In the genomic region with DNA sequence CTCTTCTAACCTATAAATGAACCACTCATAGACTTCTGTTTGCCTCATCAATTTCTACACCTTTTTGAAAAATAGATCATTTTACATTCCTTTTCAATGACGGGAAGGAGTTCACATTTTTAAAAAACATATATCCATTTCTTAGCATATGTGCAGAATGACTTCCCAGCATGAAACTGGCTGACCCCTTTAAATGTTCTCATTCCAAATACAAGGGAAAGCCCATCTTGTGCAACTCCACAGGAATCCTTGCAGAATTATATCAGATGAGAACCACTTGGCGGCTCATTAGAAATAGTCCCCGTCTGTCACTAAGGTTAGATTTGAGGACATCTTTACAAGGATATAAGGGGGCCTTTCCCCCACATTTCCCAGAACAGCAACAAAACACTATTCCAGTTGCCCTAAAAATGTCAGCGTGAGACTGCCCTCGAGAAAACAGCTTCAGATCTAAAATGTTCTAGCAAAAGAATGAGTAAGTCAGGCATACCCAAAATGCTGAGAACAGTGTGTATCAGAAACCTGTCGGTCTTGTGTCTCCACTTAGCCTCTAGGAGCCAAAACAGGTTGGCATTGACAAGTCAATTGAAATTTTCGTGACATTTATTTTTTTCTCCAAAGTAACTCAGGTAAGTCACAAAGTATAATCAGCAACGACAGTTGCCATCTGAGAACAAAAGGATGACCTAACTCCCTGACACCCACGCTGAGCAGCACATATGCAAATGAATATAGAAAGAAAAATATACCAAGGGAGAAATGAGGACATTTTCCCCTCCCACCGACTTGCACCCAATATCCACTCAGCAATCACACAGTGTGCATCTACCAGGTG, we compare ENCODE assay signal across 20 cellular contexts.
A peak's percentile ranks its signal among the peaks of the same experiment; 100 is the strongest.
DNase-seq lines count a peak whose midpoint lies in the region; ATAC-seq, FAIRE-seq and TF ChIP-seq lines count a peak whose summit lies in the region.
"Had no signal": no experiment of that assay in that cellular context is flagged by ENCODE, and none has a peak within 500 bp of the region (broad histone marks: within the 10 kb centered on the region; RNA-seq: fewer than 3 reads in every experiment).

No MANE protein-coding gene starts in this region.

- peaks cover 27% of the 10 kb centered on the region for H3K4me1 ChIP-seq in GM23338 (ENCODE audit: insufficient read depth)
- peaks cover 22% of the 10 kb centered on the region for H3K4me1 ChIP-seq in OCI-LY7 (ENCODE audit: insufficient read depth, low read length, poor library complexity, severe bottlenecking)
- H3K4me1 ChIP-seq in endodermal cell (ENCODE audit: control insufficient read depth, insufficient read depth, low read length) = peaks cover 13% of the 10 kb centered on the region
- no peaks in the 10 kb centered on the region for H3K4me1 ChIP-seq in CD4-positive, alpha-beta memory T cell (ENCODE audit: insufficient read depth, low read length)
- H3K4me1 ChIP-seq: SJCRH30 had no signal

- CTCF ChIA-PET in OCI-LY7 (lab: Charles Lee; ENCODE audit: unreplicated experiment) = no interaction called here
- CTCF ChIA-PET in CD4-positive, alpha-beta memory T cell (lab: Charles Lee; ENCODE audit: partially characterized antibody) = no interaction called here

- H3K9me2 ChIP-seq in GM23338 (ENCODE audit: insufficient read depth) (no peaks in the 10 kb centered on the region; the same call in 1 of the 2 replicates), OCI-LY7 (ENCODE audit: insufficient read depth, low read length) (no peaks in the 10 kb centered on the region)

- H4K20me1 ChIP-seq in GM23338 (replicated peaks; ENCODE audit: insufficient read depth) = no peaks in the 10 kb centered on the region
- no peaks in the 10 kb centered on the region for H4K20me1 ChIP-seq in OCI-LY7 (ENCODE audit: insufficient read depth, low read length)

- intact Hi-C loops in OCI-LY7 (cut with micrococcal nuclease; ENCODE audit: unreplicated experiment) = no loop called here
- intact Hi-C loops in CD4-positive, alpha-beta memory T cell (cut with micrococcal nuclease) = no loop called here

- TF ChIP-seq POLR2A in H54 (IDR thresholded peaks at IDR 0.05; ENCODE audit: low read depth, low read length) = no peak

- 75 to 83% methylated on average over 6 to 9 of the region's 10 CpGs for WGBS in endodermal cell (ENCODE audit: insufficient coverage in 1 of 2, insufficient read length in 1 of 2), 2 experiments

- H3K27me3 ChIP-seq in GM23338 (ENCODE audit: insufficient read depth) = no peaks in the 10 kb centered on the region
- no peaks in the 10 kb centered on the region for H3K27me3 ChIP-seq in endodermal cell (ENCODE audit: control insufficient read depth, insufficient read depth, low read length, poor library complexity, severe bottlenecking)
- H3K27me3 ChIP-seq in CD4-positive, alpha-beta memory T cell (ENCODE audit: insufficient read depth, low read length) = no peaks in the 10 kb centered on the region
- H3K27me3 ChIP-seq: right lobe of liver, SJCRH30 had no signal

- H2AFZ ChIP-seq in GM23338 (no peak overlapping the region), OCI-LY7 (ENCODE audit: low read length) (no peak overlapping the region)

- H3K4me2 ChIP-seq in GM23338 (peak overlapping the region; percentile 55; the same call in 1 of the 2 replicates), OCI-LY7 (ENCODE audit: low read length) (peak overlapping the region; percentile 55)

- H3K36me3 ChIP-seq in GM23338 (ENCODE audit: insufficient read depth) (no peaks in the 10 kb centered on the region), OCI-LY7 (ENCODE audit: insufficient read depth, low read length) (peaks cover 32% of the 10 kb centered on the region), endodermal cell (ENCODE audit: control insufficient read depth, insufficient read depth, low read length) (no peaks in the 10 kb centered on the region)
- H3K36me3 ChIP-seq in CD4-positive, alpha-beta memory T cell (ENCODE audit: insufficient read depth, low read length) = no peaks in the 10 kb centered on the region
- H3K36me3 ChIP-seq: right lobe of liver, SJCRH30, thoracic aorta had no signal

- no TSS peak for BruUV-seq in OCI-LY7 (replicated peaks; lab: Mats Ljungman, UMichigan)

- FAIRE-seq in H54 (lab: Jason Lieb, UNC) = no peak
- FAIRE-seq: H1, HTR-8/SVneo had no signal

- H3K4me1 Mint-ChIP-seq in GM23338 (peaks cover 40% of the 10 kb centered on the region), endodermal cell (peaks cover 56% of the 10 kb centered on the region), progenitor cell of endocrine pancreas (ENCODE audit: low read depth) (peaks cover 45% of the 10 kb centered on the region)
- H3K4me1 Mint-ChIP-seq in CD4-positive, alpha-beta memory T cell = peaks cover 0 to 4% (median 0%) of the 10 kb centered on the region in 4 donors
- H3K4me1 Mint-ChIP-seq: activated CD8-positive, alpha-beta memory T cell treated with anti-CD3 and anti-CD28 coated beads, Interleukin-2, amount 10 ng/mL, durations not matched to agents 7 days and 5 days had no signal

- H3K9me3 ChIP-seq in OCI-LY7 (ENCODE audit: low read length) = no peaks in the 10 kb centered on the region
- no peaks in the 10 kb centered on the region for H3K9me3 ChIP-seq in endodermal cell (ENCODE audit: control insufficient read depth, low read length)
- H3K9me3 ChIP-seq in CD4-positive, alpha-beta memory T cell (ENCODE audit: control insufficient read depth in 1 of 2, low read length in 2 of 2) = no peaks in the 10 kb centered on the region
- H3K9me3 ChIP-seq: right lobe of liver, SJCRH30, thoracic aorta had no signal

- TF ChIP-seq CTCF in GM23338 (conservative IDR thresholded peaks at IDR 0.05; ENCODE audit: low read depth in 2 of 2) = no peak
- no peak for TF ChIP-seq CTCF in OCI-LY7 (conservative IDR thresholded peaks at IDR 0.05; ENCODE audit: low read length)
- no peak for TF ChIP-seq CTCF in endodermal cell (conservative IDR thresholded peaks at IDR 0.05)
- no peak for TF ChIP-seq CTCF in progenitor cell of endocrine pancreas (IDR thresholded peaks at IDR 0.05; ENCODE audit: unreplicated experiment)

- POLR2A ChIA-PET in OCI-LY7 (lab: Charles Lee) = no interaction called here
- POLR2A ChIA-PET in CD4-positive, alpha-beta memory T cell (lab: Charles Lee; ENCODE audit: partially characterized antibody) = no interaction called here

- H3K36me3 Mint-ChIP-seq in GM23338 (ENCODE audit: low read depth) (no peaks in the 10 kb centered on the region), endodermal cell (ENCODE audit: low read depth) (peaks cover 4% of the 10 kb centered on the region), progenitor cell of endocrine pancreas (ENCODE audit: insufficient read depth) (peaks cover 7% of the 10 kb centered on the region)
- H3K36me3 Mint-ChIP-seq in CD4-positive, alpha-beta memory T cell = peaks cover 0 to 12% of the 10 kb centered on the region in 2 donors
- H3K36me3 Mint-ChIP-seq: activated CD8-positive, alpha-beta memory T cell treated with anti-CD3 and anti-CD28 coated beads, Interleukin-2, amount 10 ng/mL, durations not matched to agents 7 days and 5 days had no signal

- DNase-seq in GM23338 (ENCODE audit: low spot score) = no peak
- DNase-seq in OCI-LY7 (ENCODE audit: low spot score) = peak; percentile 27
- DNase-seq in endodermal cell = no peak
- DNase-seq in progenitor cell of endocrine pancreas (ENCODE audit: low spot score, unreplicated experiment) = no peak
- no peak for DNase-seq in CD4-positive, alpha-beta memory T cell
- no peak for DNase-seq in H54 (ENCODE audit: insufficient read length, low spot score)
- DNase-seq in NCI-H446 treated with DMSO at 0.1 percent for 48 hours (lab: John Stamatoyannopoulos, UW) = no peak
- DNase-seq: activated CD4-positive, CD25-positive, alpha-beta regulatory T cell; activated CD8-positive, alpha-beta memory T cell treated with anti-CD3 and anti-CD28 coated beads, Interleukin-2, amount 10 ng/mL, durations not matched to agents 7 days and 5 days; AML-193; amniotic stem cell; cerebellar nuclear complex; COR-L47; NCI-H774; nucleus accumbens; right lobe of liver; SJCRH30 had no signal

- no peak overlapping the region for H3K27ac Mint-ChIP-seq in GM23338
- peak overlapping the region; percentile 3 for H3K27ac Mint-ChIP-seq in endodermal cell
- H3K27ac Mint-ChIP-seq in progenitor cell of endocrine pancreas = peak overlapping the region; percentile 14
- no peak overlapping the region for H3K27ac Mint-ChIP-seq in CD4-positive, alpha-beta memory T cell
- H3K27ac Mint-ChIP-seq: activated CD8-positive, alpha-beta memory T cell treated with anti-CD3 and anti-CD28 coated beads, Interleukin-2, amount 10 ng/mL, durations not matched to agents 7 days and 5 days had no signal

- H3K27me3 Mint-ChIP-seq in GM23338 (ENCODE audit: insufficient read depth, low read depth, poor library complexity) (peaks cover 1% of the 10 kb centered on the region), endodermal cell (ENCODE audit: insufficient read depth) (no peaks in the 10 kb centered on the region), progenitor cell of endocrine pancreas (no peaks in the 10 kb centered on the region)
- H3K27me3 Mint-ChIP-seq in CD4-positive, alpha-beta memory T cell = no peaks in the 10 kb centered on the region
- H3K27me3 Mint-ChIP-seq: activated CD8-positive, alpha-beta memory T cell treated with anti-CD3 and anti-CD28 coated beads, Interleukin-2, amount 10 ng/mL, durations not matched to agents 7 days and 5 days had no signal

- H3K79me2 ChIP-seq in GM23338 (replicated peaks; ENCODE audit: insufficient read depth) (no peaks in the 10 kb centered on the region), OCI-LY7 (ENCODE audit: insufficient read depth, low read depth, low read length) (peaks cover 9% of the 10 kb centered on the region; the same call in 1 of the 2 replicates)

- H3K4me3 Mint-ChIP-seq in GM23338 (no peak overlapping the region), endodermal cell (no peak overlapping the region), progenitor cell of endocrine pancreas (ENCODE audit: low read depth) (no peak overlapping the region)
- H3K4me3 Mint-ChIP-seq in CD4-positive, alpha-beta memory T cell = no peak overlapping the region
- H3K4me3 Mint-ChIP-seq: activated CD8-positive, alpha-beta memory T cell treated with anti-CD3 and anti-CD28 coated beads, Interleukin-2, amount 10 ng/mL, durations not matched to agents 7 days and 5 days had no signal

- no peak for ATAC-seq in GM23338
- ATAC-seq: activated CD8-positive, alpha-beta memory T cell treated with anti-CD3 and anti-CD28 coated beads, Interleukin-2, amount 10 ng/mL, durations not matched to agents 7 days and 5 days; right lobe of liver had no signal

- H3F3A ChIP-seq in GM23338 (replicated peaks; ENCODE audit: low read depth) = no peaks in the 10 kb centered on the region

- H3K9me3 Mint-ChIP-seq in GM23338 (no peaks in the 10 kb centered on the region), endodermal cell (no peaks in the 10 kb centered on the region), progenitor cell of endocrine pancreas (ENCODE audit: low read depth) (no peaks in the 10 kb centered on the region)
- no peaks in the 10 kb centered on the region for H3K9me3 Mint-ChIP-seq in CD4-positive, alpha-beta memory T cell

- peak overlapping the region; percentile 2 for H3K9ac ChIP-seq in endodermal cell (ENCODE audit: extremely low read depth, low read length, poor library complexity, severe bottlenecking)

- H3K4me3 ChIP-seq in GM23338 (no peak overlapping the region), OCI-LY7 (ENCODE audit: low read depth, low read length, poor library complexity, severe bottlenecking) (peak overlapping the region; percentile 0), endodermal cell (ENCODE audit: low read length) (no peak overlapping the region)
- H3K4me3 ChIP-seq in CD4-positive, alpha-beta memory T cell (ENCODE audit: low read length in 2 of 2) = no peak overlapping the region
- H3K4me3 ChIP-seq: right lobe of liver, SJCRH30, thoracic aorta had no signal

- H3K27ac ChIP-seq in GM23338 (ENCODE audit: low read depth) (no peak overlapping the region), OCI-LY7 (ENCODE audit: low read depth, low read length, poor library complexity, severe bottlenecking) (no peak overlapping the region), endodermal cell (ENCODE audit: low read depth, low read length) (no peak overlapping the region)
- H3K27ac ChIP-seq in CD4-positive, alpha-beta memory T cell (ENCODE audit: low read depth, low read length) = no peak overlapping the region
- H3K27ac ChIP-seq: right lobe of liver, SJCRH30, thoracic aorta had no signal

Comparison
In these comparisons a context has a peak if more than half of its experiments do, and no peak if none do; other contexts are left out.
1. H3K27ac Mint-ChIP-seq: peak in endodermal cell (single experiment) and progenitor cell of endocrine pancreas (single experiment); none in GM23338 (single experiment) and CD4-positive, alpha-beta memory T cell (0 of 7).